Comparison of ENCODE assay signal across 8 cellular contexts in the genomic region with DNA sequence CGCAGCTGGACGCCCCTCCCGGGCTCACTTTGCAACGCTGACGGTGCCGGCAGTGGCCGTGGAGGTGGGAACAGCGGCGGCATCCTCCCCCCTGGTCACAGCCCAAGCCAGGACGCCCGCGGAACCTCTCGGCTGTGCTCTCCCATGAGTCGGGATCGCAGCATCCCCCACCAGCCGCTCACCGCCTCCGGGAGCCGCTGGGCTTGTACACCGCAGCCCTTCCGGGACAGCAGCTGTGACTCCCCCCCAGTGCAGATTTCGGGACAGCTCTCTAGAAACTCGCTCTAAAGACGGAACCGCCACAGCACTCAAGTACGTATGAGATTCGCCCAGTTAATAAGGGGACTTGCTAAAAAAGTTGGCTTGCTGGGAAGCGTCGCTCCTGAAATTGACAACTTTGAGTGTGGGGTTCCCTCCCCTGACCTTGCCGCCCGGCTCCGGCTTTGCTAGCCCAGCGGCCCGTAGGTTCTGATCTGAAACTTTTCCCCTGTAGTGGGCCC. TPM values are rescaled to one million over a fixed set of nuclear protein-coding genes. Genes with fewer than 3 reads are reported as not detected.
A peak's percentile ranks its signal among the peaks of the same experiment; 100 is the strongest.
DNase-seq lines count a peak whose midpoint lies in the region; ATAC-seq, FAIRE-seq and TF ChIP-seq lines count a peak whose summit lies in the region.

No MANE protein-coding gene starts in this region.

- no peaks in the 10 kb centered on the region for H3K9me3 ChIP-seq in BLaER1 treated with 17β-estradiol and CSF1 and Interleukin-3, amounts not matched to agents 10 nM and 100 nM (replicated peaks in 1 of 11)
- no peaks in the 10 kb centered on the region for H3K9me3 ChIP-seq in kidney (ENCODE audit: control insufficient read depth in 1 of 2, low read length in 2 of 2)

- peak overlapping the region; percentile 65 to 87 (median 78) for H3K4me3 ChIP-seq in BLaER1 treated with 17β-estradiol and CSF1 and Interleukin-3, amounts not matched to agents 10 nM and 100 nM
- H3K4me3 ChIP-seq in kidney (ENCODE audit: low read length in 2 of 2), result peak overlapping the region; percentile 46 to 97

- peak overlapping the region; percentile 94 to 100 (median 99) for H3K4me2 ChIP-seq in BLaER1 treated with 17β-estradiol and CSF1 and Interleukin-3, amounts not matched to agents 10 nM and 100 nM

- H3K36me3 ChIP-seq in BLaER1 treated with 17β-estradiol and CSF1 and Interleukin-3, amounts not matched to agents 10 nM and 100 nM, result no peaks in the 10 kb centered on the region
- H3K36me3 ChIP-seq in kidney (ENCODE audit: control insufficient read depth in 1 of 2, insufficient read depth in 2 of 2, low read length in 2 of 2), result no peaks in the 10 kb centered on the region

- H3K27me3 ChIP-seq in BLaER1 treated with 17β-estradiol and CSF1 and Interleukin-3, amounts not matched to agents 10 nM and 100 nM, result peaks cover 45 to 54% (median 53%) of the 10 kb centered on the region in 11 experiments

- intact Hi-C loops in kidney (cut with DNase I), result no loop called here

- no peak for ATAC-seq in GM21825 (IDR thresholded peaks at IDR 0.05; ENCODE audit: unreplicated experiment)

- no peak for TF ChIP-seq CTCF in kidney (IDR thresholded peaks at IDR 0.05; ENCODE audit: borderline replicate concordance, extremely low read depth, insufficient read depth)

- H3K9ac ChIP-seq in BLaER1 treated with 17β-estradiol and CSF1 and Interleukin-3, amounts not matched to agents 10 nM and 100 nM, result peak overlapping the region; percentile 66 to 99 (median 97)
- peak overlapping the region; percentile 74 to 95 for H3K9ac ChIP-seq in kidney (ENCODE audit: low read length in 2 of 2)

- DNase-seq in HS-27A (ENCODE audit: low read depth) (peak; percentile 5), kidney (no peak), substantia nigra (lab: John Stamatoyannopoulos, UW) (peak in 19 of 49 donors; percentile 19 to 71 (median 53)), GOT3 (lab: John Stamatoyannopoulos, UW) (no peak), NCI-H146 treated with DMSO at 0.1 percent for 48 hours (lab: John Stamatoyannopoulos, UW; ENCODE audit: unreplicated experiment) (no peak)

- peaks cover 30 to 70% (median 57%) of the 10 kb centered on the region in 10 experiments for H3K4me1 ChIP-seq in BLaER1 treated with 17β-estradiol and CSF1 and Interleukin-3, amounts not matched to agents 10 nM and 100 nM
- peaks cover 16 to 23% of the 10 kb centered on the region in 2 donors for H3K4me1 ChIP-seq in kidney (ENCODE audit: control insufficient read depth in 1 of 2, insufficient read depth in 1 of 2, low read depth in 1 of 2, low read length in 2 of 2)

- no peak for FAIRE-seq in kidney (lab: Jason Lieb, UNC)

- H3K27ac ChIP-seq in BLaER1 treated with 17β-estradiol and CSF1 and Interleukin-3, amounts not matched to agents 10 nM and 100 nM, result peak overlapping the region in 9 of 11 experiments; percentile 55 to 99 (median 98); a peak in 16 of 22 replicates
- H3K27ac ChIP-seq in angular gyrus (ENCODE audit: low read depth, low read length) (peak overlapping the region; percentile 87), kidney (ENCODE audit: low read depth in 2 of 2, low read length in 2 of 2) (peak overlapping the region; percentile 93 to 99), substantia nigra (ENCODE audit: low read depth, low read length, poor library complexity, severe bottlenecking) (peak overlapping the region; percentile 91)

- H4K20me1 ChIP-seq in BLaER1 treated with 17β-estradiol and CSF1 and Interleukin-3, amounts not matched to agents 10 nM and 100 nM, result peaks cover 0 to 49% (median 36%) of the 10 kb centered on the region in 11 experiments; a peak in 19 of 22 replicates

RNA-seq across cellular contexts. Expression of a gene that starts 0.5 kb away (rescaled TPM):
- total RNA-seq in kidney, result 9.1 TPM
- 0.34 TPM for polyA plus RNA-seq in kidney (ENCODE audit: insufficient read depth, low read depth, low replicate concordance)
